ENCODE assay signal across 8 cellular contexts in genomic region chr12:57611810-57612710, GRCh38. TPM values are rescaled to one million over a fixed set of nuclear protein-coding genes. Genes with fewer than 3 reads are reported as not detected.
DNase-seq lines count a peak whose midpoint lies in the region; ATAC-seq and TF ChIP-seq lines count a peak whose summit lies in the region.

No MANE protein-coding gene starts in this region.

- TF ChIP-seq CTCF in AG09309 (IDR thresholded peaks at IDR 0.05; ENCODE audit: control insufficient read depth, insufficient read depth, low read depth, low read length, missing control alignments) (no peak), brain (conservative IDR thresholded peaks at IDR 0.05) (no peak)

- peaks cover 53% of the 10 kb centered on the region for H3K27me3 ChIP-seq in HUES6 (ENCODE audit: control insufficient read depth, insufficient read depth, low read length)

- no peak for DNase-seq in AG09309 (ENCODE audit: low read depth)
- no peak for DNase-seq in naive B cell
- no peak for DNase-seq in nucleus accumbens (lab: John Stamatoyannopoulos, UW)

- H3K27me3 Mint-ChIP-seq in brain (peaks cover 4% of the 10 kb centered on the region), naive B cell (peaks cover 38 to 80% (median 62%) of the 10 kb centered on the region in 3 donors)

- H3K9me3 ChIP-seq in HUES6 (ENCODE audit: control insufficient read depth, insufficient read depth, low read depth, low read length) = no peaks in the 10 kb centered on the region

- H3K36me3 Mint-ChIP-seq in brain (peaks cover 31% of the 10 kb centered on the region), naive B cell (no peaks in the 10 kb centered on the region)

- H3K4me3 ChIP-seq in AG09309 (ENCODE audit: control insufficient read depth, low read depth, low read length) (peak overlapping the region; percentile 74), HUES6 (ENCODE audit: low read depth, low read length) (peak overlapping the region; percentile 79)

- no peak for ATAC-seq in naive B cell (ENCODE audit: low read depth in 2 of 2)
- ATAC-seq in HG03196 (IDR thresholded peaks at IDR 0.05; ENCODE audit: unreplicated experiment) = no peak
- ATAC-seq in GM21619 (IDR thresholded peaks at IDR 0.05; ENCODE audit: unreplicated experiment) = no peak
- ATAC-seq in GM19455 (IDR thresholded peaks at IDR 0.05; ENCODE audit: unreplicated experiment) = no peak

- peaks cover 15% of the 10 kb centered on the region for H3K36me3 ChIP-seq in HUES6 (ENCODE audit: control insufficient read depth, insufficient read depth, low read length)

- H3K9me3 Mint-ChIP-seq in brain (no peaks in the 10 kb centered on the region), naive B cell (no peaks in the 10 kb centered on the region)

- H3K4me1 Mint-ChIP-seq in brain (peaks cover 26% of the 10 kb centered on the region), naive B cell (peaks cover 30 to 51% (median 44%) of the 10 kb centered on the region in 3 donors)

- H3K27ac ChIP-seq in HUES6 (ENCODE audit: low read depth, low read length) = no peak overlapping the region

- peaks cover 24% of the 10 kb centered on the region for H3K4me1 ChIP-seq in HUES6 (ENCODE audit: control insufficient read depth, insufficient read depth, low read length)

- H3K27ac Mint-ChIP-seq in brain (peak overlapping the region; percentile 65 to 98 (median 92)), naive B cell (no peak overlapping the region)

- H3K4me3 Mint-ChIP-seq in brain = peak overlapping the region; percentile 82 to 89 (median 85)
- H3K4me3 Mint-ChIP-seq in naive B cell = peak overlapping the region; percentile 27 to 89 (median 73)

- no peak overlapping the region for H3K9ac ChIP-seq in HUES6 (ENCODE audit: low read length)

RNA-seq across cellular contexts. Expression of gene ARHGEF25, which starts 0.8 kb away (rescaled TPM):
- polyA plus RNA-seq in brain (ENCODE audit: insufficient read depth, low read depth, low replicate concordance) (47.2 TPM), naive B cell (ENCODE audit: low read depth in 6 of 6) (not detected)

RNA-seq across cellular contexts. Expression of gene DTX3, which starts 7.4 kb away (rescaled TPM):
- 100 TPM for polyA plus RNA-seq in brain (ENCODE audit: insufficient read depth, low read depth, low replicate concordance)
- under 1 TPM in 5 of 6 donors, not detected in 1; 0.16 to 0.53 (median 0.29) TPM for polyA plus RNA-seq in naive B cell (ENCODE audit: low read depth in 6 of 6)

RNA-seq across cellular contexts. Expression of gene B4GALNT1, which starts 20.9 kb away (rescaled TPM):
- 42.2 TPM for polyA plus RNA-seq in brain (ENCODE audit: insufficient read depth, low read depth, low replicate concordance)
- not detected for polyA plus RNA-seq in naive B cell (ENCODE audit: low read depth in 6 of 6)

RNA-seq across cellular contexts. Expression of gene PIP4K2C, which starts 21.1 kb away (rescaled TPM):
- polyA plus RNA-seq in brain (ENCODE audit: insufficient read depth, low read depth, low replicate concordance) (43.7 TPM), naive B cell (ENCODE audit: low read depth in 6 of 6) (10 to 100 TPM; 15.8 to 42.0 (median 19.1) TPM)

Comparison
In these comparisons a context has a peak if more than half of its experiments do, and no peak if none do; other contexts are left out.
1. H3K27ac Mint-ChIP-seq: peak in brain (5 of 5); none in naive B cell (0 of 6).
2. RNA of gene ARHGEF25, which starts 0.8 kb away (polyA plus RNA-seq): 47.2 TPM in brain (single experiment); not detected in naive B cell; every median in the first group is over 10 times any median in the second.
3. RNA of gene DTX3, which starts 7.4 kb away (polyA plus RNA-seq): 100 TPM in brain (single experiment); 0.16 to 0.53 TPM in naive B cell; every median in the first group is over 10 times any median in the second.
4. RNA of gene B4GALNT1, which starts 20.9 kb away (polyA plus RNA-seq): 42.2 TPM in brain (single experiment); not detected in naive B cell; every median in the first group is over 10 times any median in the second.